Comparison of ENCODE assay signal across 1 cellular context in the genomic region with DNA sequence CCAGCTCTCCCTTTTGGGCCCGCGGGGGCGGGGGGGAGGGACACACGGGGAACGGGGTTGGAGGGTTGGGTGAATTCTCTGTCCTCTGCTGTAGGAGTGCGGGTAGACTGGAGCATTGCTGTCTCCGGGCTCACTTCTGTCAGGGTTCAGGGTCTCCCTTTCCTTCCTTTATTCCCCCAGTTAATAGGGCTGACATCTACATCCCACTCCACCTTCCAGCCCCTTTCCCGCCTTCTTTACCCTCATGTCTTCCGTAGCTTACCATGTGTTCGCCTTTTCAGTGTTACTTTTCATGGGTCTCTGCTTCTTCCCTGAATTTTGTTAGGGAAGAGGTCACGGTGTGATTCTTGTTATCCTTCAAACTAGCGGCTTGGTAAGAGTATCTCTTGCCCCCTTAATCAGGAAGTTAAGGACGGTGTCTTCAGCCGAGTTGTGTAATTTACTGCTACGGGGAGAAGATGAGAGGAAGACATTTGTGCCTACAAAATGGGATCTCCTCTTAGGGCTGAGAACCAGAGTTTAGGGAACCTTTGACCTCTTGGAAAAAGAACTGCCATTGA.
A peak's percentile ranks its signal among the peaks of the same experiment; 100 is the strongest.
TF ChIP-seq lines count a peak whose summit lies in the region.

No MANE protein-coding gene starts in this region.

TF ChIP-seq in IMR-90, 13 proteins besides CTCF, POLR2A, EP300 and RAD21 (continued from another document):
- peak; percentile 25; the same call in 1 of the 2 replicates for TF ChIP-seq MXI1 (IDR thresholded peaks at IDR 0.05; ENCODE audit: borderline replicate concordance, low read depth, low read length)
